ENCODE assay signal across 1 cellular context in genomic region chr14:74843653-74844052, GRCh38.
TF ChIP-seq lines count a peak whose summit lies in the region.

No MANE protein-coding gene starts in this region.

TF ChIP-seq in WTC11, 78 proteins besides CTCF, POLR2A, EP300 and RAD21 (continued from another document):
- no peak for TF ChIP-seq USF2 (CRISPR knock-in tag; IDR thresholded peaks at IDR 0.05)
- TF ChIP-seq ZSCAN18 (CRISPR knock-in tag; IDR thresholded peaks at IDR 0.05), result no peak
- TF ChIP-seq KAT7 (CRISPR knock-in tag; IDR thresholded peaks at IDR 0.05; ENCODE audit: borderline replicate concordance), result no peak
- no peak for TF ChIP-seq CBFB (CRISPR knock-in tag; IDR thresholded peaks at IDR 0.05; ENCODE audit: low read depth)
- no peak for TF ChIP-seq NR1H2 (CRISPR knock-in tag; IDR thresholded peaks at IDR 0.05)
- TF ChIP-seq ZNF532 (CRISPR knock-in tag; IDR thresholded peaks at IDR 0.05; ENCODE audit: borderline replicate concordance), result no peak
- TF ChIP-seq OVOL2 (CRISPR knock-in tag; IDR thresholded peaks at IDR 0.05; ENCODE audit: borderline replicate concordance), result no peak
- no peak for TF ChIP-seq FOXJ3 (CRISPR knock-in tag; IDR thresholded peaks at IDR 0.05; ENCODE audit: borderline replicate concordance)
- TF ChIP-seq RELA (CRISPR knock-in tag; IDR thresholded peaks at IDR 0.05; ENCODE audit: borderline replicate concordance), result no peak
